Comparison of ENCODE assay signal across 11 cellular contexts in the genomic region with DNA sequence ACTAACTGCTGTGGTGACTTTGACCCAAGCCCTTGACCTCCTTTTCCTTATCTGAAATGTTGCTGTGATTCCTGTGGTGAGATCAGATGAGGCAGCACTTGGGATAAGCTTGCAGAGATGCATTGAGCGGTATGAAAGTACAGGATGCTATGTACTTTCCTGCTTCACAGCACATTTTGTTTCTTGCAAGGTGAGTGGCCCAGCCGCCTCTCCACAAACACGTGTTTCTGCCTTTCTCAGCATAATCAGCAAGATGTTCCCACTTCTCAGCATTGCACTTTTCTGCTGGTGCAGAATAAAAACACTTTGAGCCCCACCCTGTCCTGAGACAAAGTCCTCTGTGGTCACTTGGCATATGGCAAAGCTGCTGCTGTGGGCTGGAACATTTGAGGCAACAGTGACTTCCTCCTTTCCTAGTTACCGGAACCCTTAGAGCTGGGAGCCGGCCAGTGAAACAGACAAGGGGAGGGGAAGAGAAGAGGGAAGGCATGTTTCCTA. TPM values are rescaled to one million over a fixed set of nuclear protein-coding genes. Genes with fewer than 3 reads are reported as not detected.
A peak's percentile ranks its signal among the peaks of the same experiment; 100 is the strongest.
DNase-seq lines count a peak whose midpoint lies in the region; ATAC-seq lines count a peak whose summit lies in the region.
"Had no signal": no experiment of that assay in that cellular context is flagged by ENCODE, and none has a peak within 500 bp of the region (broad histone marks: within the 10 kb centered on the region; RNA-seq: fewer than 3 reads in every experiment).

No MANE protein-coding gene starts in this region.

- CTCF ChIA-PET in CD4-positive, alpha-beta memory T cell (lab: Charles Lee; ENCODE audit: partially characterized antibody), result interaction anchor here (1.0 kb wide), 1 partner anchor 10 kb away, joined by 3 read pairs; no protein-coding TSS in a partner anchor
- CTCF ChIA-PET in T-cell (lab: Charles Lee), result no interaction called here

- POLR2A ChIA-PET in CD4-positive, alpha-beta memory T cell (lab: Charles Lee; ENCODE audit: partially characterized antibody), result no interaction called here
- POLR2A ChIA-PET in T-cell (lab: Charles Lee), result no interaction called here

- peak overlapping the region in 4 of 8 donors; percentile 5 to 55 (median 30) for H3K4me3 Mint-ChIP-seq in CD4-positive, alpha-beta memory T cell
- no peak overlapping the region for H3K4me3 Mint-ChIP-seq in T-cell
- H3K4me3 Mint-ChIP-seq: H9 had no signal

- H3K27me3 ChIP-seq in CD4-positive, alpha-beta memory T cell (ENCODE audit: insufficient read depth, low read length), result no peaks in the 10 kb centered on the region

- peak overlapping the region; percentile 12 to 77 (median 44) for H3K27ac Mint-ChIP-seq in CD4-positive, alpha-beta memory T cell
- peak overlapping the region; percentile 56 for H3K27ac Mint-ChIP-seq in T-cell
- H3K27ac Mint-ChIP-seq: H9 had no signal

- intact Hi-C loops in CD4-positive, alpha-beta memory T cell (cut with micrococcal nuclease), result no loop called here
- intact Hi-C loops in posterior vena cava (cut with DNase I), result loop anchor here in 1 of 2 donors (10.0 kb wide), 1 partner anchor 118 kb away; the partner anchor contains the start of gene MRPL3

- DNase-seq in CD4-positive, alpha-beta memory T cell, result no peak
- peak in 1 of 34 experiments; percentile 26 for DNase-seq in T-cell
- DNase-seq in globus pallidus (ENCODE audit: low spot score), result peak; percentile 68
- DNase-seq in posterior vena cava (ENCODE audit: low spot score), result peak; percentile 92
- no peak for DNase-seq in D341Med (ENCODE audit: low spot score)
- DNase-seq in activated effector memory CD4-positive, alpha-beta T cell treated with anti-CD3 and anti-CD28 coated beads, Interleukin-2, amount 50 U/mL, for 16 hours, result no peak
- DNase-seq: H9, NCI-H1092, WERI-Rb-1 had no signal

- no peaks in the 10 kb centered on the region for H3K36me3 ChIP-seq in CD4-positive, alpha-beta memory T cell (ENCODE audit: insufficient read depth, low read length)

- ATAC-seq in T-cell (replicated peaks in 1 of 4) (no peak), GM21360 (IDR thresholded peaks at IDR 0.05; ENCODE audit: unreplicated experiment) (no peak), GM21737 (IDR thresholded peaks at IDR 0.05; ENCODE audit: unreplicated experiment) (no peak)

- peaks cover 11 to 12% of the 10 kb centered on the region in 2 donors for H3K36me3 Mint-ChIP-seq in CD4-positive, alpha-beta memory T cell
- peaks cover 20% of the 10 kb centered on the region for H3K36me3 Mint-ChIP-seq in T-cell

- peaks cover 28% of the 10 kb centered on the region for H3K4me1 ChIP-seq in CD4-positive, alpha-beta memory T cell (ENCODE audit: insufficient read depth, low read length)

- H3K9me3 Mint-ChIP-seq in CD4-positive, alpha-beta memory T cell, result peaks cover 0 to under 1% (median 0%) of the 10 kb centered on the region in 8 donors
- H3K9me3 Mint-ChIP-seq in T-cell, result no peaks in the 10 kb centered on the region
- H3K9me3 Mint-ChIP-seq: H9 had no signal

- no peak overlapping the region for H3K27ac ChIP-seq in CD4-positive, alpha-beta memory T cell (ENCODE audit: low read depth, low read length)
- H3K27ac ChIP-seq: WERI-Rb-1 had no signal

- no peaks in the 10 kb centered on the region for H3K9me3 ChIP-seq in CD4-positive, alpha-beta memory T cell (ENCODE audit: control insufficient read depth in 1 of 2, low read length in 2 of 2)

- peaks cover 0 to 3% of the 10 kb centered on the region in 2 donors for H3K27me3 Mint-ChIP-seq in CD4-positive, alpha-beta memory T cell
- H3K27me3 Mint-ChIP-seq in T-cell, result no peaks in the 10 kb centered on the region

- no peak overlapping the region for H3K4me3 ChIP-seq in CD4-positive, alpha-beta memory T cell (ENCODE audit: low read length in 2 of 2)

- H3K4me1 Mint-ChIP-seq in CD4-positive, alpha-beta memory T cell, result peaks cover 24 to 38% (median 30%) of the 10 kb centered on the region in 4 donors
- H3K4me1 Mint-ChIP-seq in T-cell, result peaks cover 22 to 37% (median 34%) of the 10 kb centered on the region in 3 donors

RNA-seq across cellular contexts. Expression of gene NUDT16, which starts 4.9 kb away (rescaled TPM):
- 10 to 100 TPM; 15.6 to 16.7 TPM for total RNA-seq in CD4-positive, alpha-beta memory T cell
- 1 to 10 TPM; 4.0 to 5.6 TPM for polyA plus RNA-seq in CD4-positive, alpha-beta memory T cell
- total RNA-seq in T-cell (10 to 100 TPM in 3 of 5 donors, 1 to 10 TPM in 2; 6.7 to 13.5 (median 12.8) TPM), posterior vena cava (10 to 100 TPM; 15.8 to 30.9 TPM)

Comparison
In these comparisons a context has a peak if more than half of its experiments do, and no peak if none do; other contexts are left out.
1. DNase-seq: peak in globus pallidus (single experiment) and posterior vena cava (single experiment); none in CD4-positive, alpha-beta memory T cell (0 of 5), D341Med (single experiment) and activated effector memory CD4-positive, alpha-beta T cell treated with anti-CD3 and anti-CD28 coated beads, Interleukin-2, amount 50 U/mL, for 16 hours (single experiment).